In genomic region chr2:15378148-15378908, GRCh38 we compare ENCODE assay signal across 10 cellular contexts.
A peak's percentile ranks its signal among the peaks of the same experiment; 100 is the strongest.
DNase-seq lines count a peak whose midpoint lies in the region; ATAC-seq, FAIRE-seq and TF ChIP-seq lines count a peak whose summit lies in the region.
"Had no signal": no experiment of that assay in that cellular context is flagged by ENCODE, and none has a peak within 500 bp of the region (broad histone marks: within the 10 kb centered on the region; RNA-seq: fewer than 3 reads in every experiment).

No MANE protein-coding gene starts in this region.

- peaks cover 17% of the 10 kb centered on the region for H3K4me1 Mint-ChIP-seq in activated CD8-positive, alpha-beta memory T cell treated with anti-CD3 and anti-CD28 coated beads, Interleukin-2, amount 10 ng/mL, durations not matched to agents 7 days and 5 days

- in situ Hi-C loops in GM12878 (cut with MboI): no loop called here

- H3K9ac ChIP-seq in GM12878 (ENCODE audit: control insufficient read depth, insufficient read depth, low read length): no peak overlapping the region

- H3K27me3 ChIP-seq in GM12878 (replicated peaks in 1 of 2; ENCODE audit: control insufficient read depth in 2 of 2, insufficient read depth in 2 of 2, low read length in 1 of 2) (no peaks in the 10 kb centered on the region), PC-9 (ENCODE audit: insufficient read depth, low read depth) (no peaks in the 10 kb centered on the region)

- SMC1A ChIA-PET in GM12878 (lab: Charles Lee; ENCODE audit: uncharacterized antibody, unreplicated experiment): interaction anchor here (1.4 to 1.6 kb wide), 2 partner anchors 9 to 17 kb away, joined by 4 to 5 read pairs; no protein-coding TSS in a partner anchor

- no peaks in the 10 kb centered on the region for H3K27me3 Mint-ChIP-seq in activated CD8-positive, alpha-beta memory T cell treated with anti-CD3 and anti-CD28 coated beads, Interleukin-2, amount 10 ng/mL, durations not matched to agents 7 days and 5 days

- TF ChIP-seq POLR2A in GM12878 (IDR thresholded peaks at IDR 0.05; ENCODE audit: low read depth, low read length): no peak

- H3K9me2 ChIP-seq in PC-9 (ENCODE audit: insufficient read depth): no peaks in the 10 kb centered on the region

- peak overlapping the region; percentile 34 for H3K4me3 Mint-ChIP-seq in activated CD8-positive, alpha-beta memory T cell treated with anti-CD3 and anti-CD28 coated beads, Interleukin-2, amount 10 ng/mL, durations not matched to agents 7 days and 5 days

- peaks cover 0 to 4% of the 10 kb centered on the region in 2 experiments; a peak in 1 of 4 replicates for H3K36me3 ChIP-seq in GM12878 (ENCODE audit: control insufficient read depth in 2 of 2, insufficient read depth in 2 of 2, low read length in 1 of 2)
- H3K36me3 ChIP-seq in PC-9 (ENCODE audit: low read depth): 0 out of 2 replicates have a peak, but pooled peaks cover 3% of the 10 kb centered on the region

- intact Hi-C loops in GM12878 (cut with micrococcal nuclease; ENCODE audit: unreplicated experiment) (no loop called here), PC-9 (cut with micrococcal nuclease; ENCODE audit: unreplicated experiment) (no loop called here)

- H3F3A ChIP-seq in PC-9 (ENCODE audit: insufficient read depth, low read depth): no peaks in the 10 kb centered on the region; the same call in 1 of the 2 replicates

- peaks cover 35% of the 10 kb centered on the region for H3K36me3 Mint-ChIP-seq in activated CD8-positive, alpha-beta memory T cell treated with anti-CD3 and anti-CD28 coated beads, Interleukin-2, amount 10 ng/mL, durations not matched to agents 7 days and 5 days

- peak overlapping the region; percentile 8; the same call in 1 of the 2 replicates for H2AFZ ChIP-seq in GM12878 (ENCODE audit: control insufficient read depth, low read depth, low read length)
- H2AFZ ChIP-seq in PC-9: no peak overlapping the region

- BruUV-seq in GM12878 (replicated peaks; lab: Mats Ljungman, UMichigan): no TSS peak
- no TSS peak for BruUV-seq in PC-9 (replicated peaks; lab: Mats Ljungman, UMichigan)

- WGBS in GM12878 (ENCODE audit: insufficient coverage, insufficient replicate concordance, low lambda C conversion rate, missing lambda C conversion rate): 67% methylated on average over 6 of the region's 6 CpGs

- RAD21 ChIA-PET in GM12878 (lab: Charles Lee; ENCODE audit: unreplicated experiment): no interaction called here

- H3K79me2 ChIP-seq in GM12878 (ENCODE audit: control insufficient read depth, insufficient read depth, low read length) (no peaks in the 10 kb centered on the region), PC-9 (ENCODE audit: low read depth) (no peaks in the 10 kb centered on the region)

- TF ChIP-seq EP300 in GM12878 (IDR thresholded peaks at IDR 0.05; ENCODE audit: borderline replicate concordance in 1 of 2, control insufficient read depth in 1 of 2, low read depth in 2 of 2, low read length in 2 of 2): no peak

- no peak overlapping the region for H3K4me3 ChIP-seq in GM12878
- H3K4me3 ChIP-seq in PC-9: no peak overlapping the region

- no peaks in the 10 kb centered on the region for H3K9me3 Mint-ChIP-seq in activated CD8-positive, alpha-beta memory T cell treated with anti-CD3 and anti-CD28 coated beads, Interleukin-2, amount 10 ng/mL, durations not matched to agents 7 days and 5 days (ENCODE audit: low read depth)

- no peak for TF ChIP-seq CTCF in GM12878 (IDR thresholded peaks at IDR 0.05 in 2 of 3, conservative IDR thresholded peaks at IDR 0.05 in 1 of 3; ENCODE audit: control insufficient read depth in 2 of 3, extremely low read depth in 1 of 3, insufficient read depth in 1 of 3, low read depth in 3 of 3, low read length in 3 of 3)
- TF ChIP-seq CTCF in PC-9 (conservative IDR thresholded peaks at IDR 0.05): no peak

- CTCF ChIA-PET in activated CD8-positive, alpha-beta memory T cell treated with anti-CD3 and anti-CD28 coated beads, Interleukin-2, amount 10 ng/mL, durations not matched to agents 7 days and 5 days (lab: Charles Lee): no interaction called here
- CTCF ChIA-PET in GM12878 (lab: Yijun Ruan, JAX): interaction anchor here (1.4 kb wide), 1 partner anchor 11 kb away, joined by 3 read pairs; no protein-coding TSS in a partner anchor
- CTCF ChIA-PET in PC-9 (lab: Charles Lee): no interaction called here

- H3K4me2 ChIP-seq in GM12878 (ENCODE audit: control insufficient read depth, insufficient read depth) (no peak overlapping the region), PC-9 (no peak overlapping the region)

- peak; percentile 36 for ATAC-seq in activated CD8-positive, alpha-beta memory T cell treated with anti-CD3 and anti-CD28 coated beads, Interleukin-2, amount 10 ng/mL, durations not matched to agents 7 days and 5 days
- ATAC-seq in GM21528 (IDR thresholded peaks at IDR 0.05; ENCODE audit: low FRiP score, unreplicated experiment) (peak; percentile 87), HG03280 (IDR thresholded peaks at IDR 0.05; ENCODE audit: unreplicated experiment) (peak; percentile 81), GM12878 (peak; percentile 57)

- H3K27ac ChIP-seq in GM12878 (ENCODE audit: control insufficient read depth, insufficient read depth) (no peak overlapping the region), PC-9 (no peak overlapping the region)

- H3K9me3 ChIP-seq in GM12878 (replicated peaks; ENCODE audit: control insufficient read depth, insufficient read depth, low read length) (no peaks in the 10 kb centered on the region), PC-9 (ENCODE audit: insufficient read depth, low read depth) (no peaks in the 10 kb centered on the region)

- TF ChIP-seq RAD21 in GM12878 (IDR thresholded peaks at IDR 0.05; ENCODE audit: insufficient read depth, low read depth, low read length): no peak

- H4K20me1 ChIP-seq in GM12878 (ENCODE audit: control insufficient read depth, insufficient read depth): no peaks in the 10 kb centered on the region
- no peaks in the 10 kb centered on the region for H4K20me1 ChIP-seq in PC-9 (ENCODE audit: insufficient read depth)

- H3K4me1 ChIP-seq in GM12878 (ENCODE audit: control insufficient read depth, insufficient read depth, low read length): no peaks in the 10 kb centered on the region; the same call in 1 of the 2 replicates
- no peaks in the 10 kb centered on the region for H3K4me1 ChIP-seq in PC-9 (replicated peaks; ENCODE audit: insufficient read depth)

- peak overlapping the region; percentile 65 for H3K27ac Mint-ChIP-seq in activated CD8-positive, alpha-beta memory T cell treated with anti-CD3 and anti-CD28 coated beads, Interleukin-2, amount 10 ng/mL, durations not matched to agents 7 days and 5 days

- FAIRE-seq in GM12878 (lab: Jason Lieb, UNC): peak; percentile 80
- FAIRE-seq: endometrium had no signal

- POLR2A ChIA-PET in GM12878 (lab: Charles Lee): interaction anchor here (1.0 kb wide), 1 partner anchor 31 kb away, joined by 3 read pairs; no protein-coding TSS in a partner anchor
- POLR2A ChIA-PET in PC-9 (lab: Charles Lee; ENCODE audit: unreplicated experiment): no interaction called here

- DNase-seq in activated CD8-positive, alpha-beta memory T cell treated with anti-CD3 and anti-CD28 coated beads, Interleukin-2, amount 10 ng/mL, durations not matched to agents 7 days and 5 days: no peak
- DNase-seq in activated CD8-positive, alpha-beta memory T cell treated with anti-CD3 and anti-CD28 coated beads for 24 hours: no peak
- DNase-seq in GM12878 (ENCODE audit: low read depth, low spot score): no peak
- DNase-seq in PC-9: no peak
- DNase-seq in NCI-H345 treated with DMSO at 0.1 percent for 48 hours (lab: John Stamatoyannopoulos, UW; ENCODE audit: unreplicated experiment): no peak
- no peak for DNase-seq in DMS153 treated with DMSO at 0.1 percent for 48 hours (lab: John Stamatoyannopoulos, UW; ENCODE audit: unreplicated experiment)
- DNase-seq: T1000 had no signal

TF ChIP-seq in GM12878, 131 proteins besides CTCF, POLR2A, EP300 and RAD21:
- TF ChIP-seq RAD51 (IDR thresholded peaks at IDR 0.05) (no peak), EGR1 (IDR thresholded peaks at IDR 0.05; ENCODE audit: borderline replicate concordance in 1 of 2, low read depth in 2 of 2, low read length in 2 of 2) (no peak), STAT1 (conservative IDR thresholded peaks at IDR 0.05) (no peak), NR2F1 (conservative IDR thresholded peaks at IDR 0.05) (no peak), NRF1 (conservative IDR thresholded peaks at IDR 0.05; ENCODE audit: low read depth, low read length) (no peak)

Comparison
In these comparisons a context has a peak if more than half of its experiments do, and no peak if none do; other contexts are left out.
1. ATAC-seq: peak in every context shown above with its lines; median percentile 87 in GM21528; 81 in HG03280; 57 in GM12878; 36 in activated CD8-positive, alpha-beta memory T cell treated with anti-CD3 and anti-CD28 coated beads, Interleukin-2, amount 10 ng/mL, durations not matched to agents 7 days and 5 days.